In the genomic region with DNA sequence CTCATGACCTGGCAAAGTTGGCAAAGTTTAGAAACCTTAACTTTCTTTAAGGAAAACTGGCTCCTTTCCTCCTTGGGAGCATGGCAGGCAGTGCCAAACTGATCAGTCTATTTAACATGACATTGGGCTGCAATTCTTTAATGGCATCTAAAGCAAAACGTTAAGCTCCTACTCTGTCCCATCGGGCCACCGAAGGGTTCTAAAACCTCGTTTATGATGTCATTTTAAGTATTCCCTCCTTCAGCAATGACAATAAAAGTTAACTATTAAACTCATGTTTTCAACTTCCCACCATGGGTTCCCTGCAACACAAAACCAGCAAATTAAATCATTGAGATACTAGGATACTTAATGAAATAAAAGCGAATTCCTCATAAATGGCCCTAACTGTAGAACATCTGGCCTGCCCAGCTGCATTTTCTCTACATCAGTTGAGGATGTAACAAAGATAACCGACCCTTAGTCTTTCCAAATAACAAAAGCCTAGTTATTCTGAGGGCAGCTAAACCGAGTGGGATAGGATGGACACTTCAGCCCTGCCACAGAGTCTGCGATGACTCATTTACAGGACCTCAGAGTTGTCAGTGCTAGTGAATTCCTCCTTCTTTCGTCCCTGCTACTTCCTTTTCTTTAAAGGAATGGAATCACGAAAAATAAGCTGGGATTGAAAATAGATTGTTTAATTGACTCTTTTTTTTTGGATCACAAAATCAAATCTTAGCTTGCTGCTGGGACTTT, we compare ENCODE assay signal across 19 cellular contexts. TPM values are rescaled to one million over a fixed set of nuclear protein-coding genes. Genes with fewer than 3 reads are reported as not detected.
DNase-seq lines count a peak whose midpoint lies in the region; ATAC-seq and TF ChIP-seq lines count a peak whose summit lies in the region.
"Had no signal": no experiment of that assay in that cellular context is flagged by ENCODE, and none has a peak within 500 bp of the region (broad histone marks: within the 10 kb centered on the region; RNA-seq: fewer than 3 reads in every experiment).

No MANE protein-coding gene starts in this region.

- intact Hi-C loops in CD8-positive, alpha-beta T cell (cut with DNase I, micrococcal nuclease) = loop anchor here in 1 of 2 experiments (5.0 kb wide), 1 partner anchor 32 kb away; a partner anchor contains a TSS

- H3K4me3 ChIP-seq in CD8-positive, alpha-beta T cell (ENCODE audit: low read depth, low read length) = no peak overlapping the region
- H3K4me3 ChIP-seq: BLaER1, breast epithelium, thoracic aorta had no signal

- no peak for ATAC-seq in CD8-positive, alpha-beta T cell
- ATAC-seq in HG03280 (IDR thresholded peaks at IDR 0.05; ENCODE audit: unreplicated experiment) = no peak

- CTCF ChIA-PET in CD8-positive, alpha-beta T cell (lab: Charles Lee) = interaction anchor here (0.9 to 3.8 kb wide), 5 partner anchors 11 to 180 kb away, joined by 3 to 13 read pairs (median 4); no protein-coding TSS in a partner anchor

- H3K27me3 Mint-ChIP-seq in CD8-positive, alpha-beta T cell (ENCODE audit: low read depth) = no peaks in the 10 kb centered on the region

- POLR2A ChIA-PET in CD8-positive, alpha-beta T cell (lab: Charles Lee) = interaction anchor here (0.9 kb wide), 1 partner anchor 15 kb away, joined by 3 read pairs; no protein-coding TSS in a partner anchor

- H3K4me1 ChIP-seq in CD8-positive, alpha-beta T cell (ENCODE audit: insufficient read depth, low read length) = no peaks in the 10 kb centered on the region
- H3K4me1 ChIP-seq: BLaER1, breast epithelium, foreskin keratinocyte had no signal

- no peak overlapping the region for H3K27ac ChIP-seq in CD8-positive, alpha-beta T cell (ENCODE audit: low read depth, low read length)
- H3K27ac ChIP-seq: BLaER1, breast epithelium, foreskin keratinocyte, thoracic aorta had no signal

- H3K27ac Mint-ChIP-seq in CD8-positive, alpha-beta T cell = no peak overlapping the region
- H3K27ac Mint-ChIP-seq: activated naive CD4-positive, alpha-beta T cell treated with anti-CD3 and anti-CD28 coated beads, Interleukin-2, amount 10 ng/mL, durations not matched to agents 7 days and 5 days had no signal

- H3K4me3 Mint-ChIP-seq in CD8-positive, alpha-beta T cell = no peak overlapping the region
- H3K4me3 Mint-ChIP-seq: activated naive CD4-positive, alpha-beta T cell treated with anti-CD3 and anti-CD28 coated beads, Interleukin-2, amount 10 ng/mL, durations not matched to agents 7 days and 5 days; naive thymus-derived CD4-positive, alpha-beta T cell had no signal

- TF ChIP-seq CTCF in CD8-positive, alpha-beta T cell (IDR thresholded peaks at IDR 0.05) = no peak

- H3K27me3 ChIP-seq in CD8-positive, alpha-beta T cell (ENCODE audit: insufficient read depth, low read length) = no peaks in the 10 kb centered on the region
- H3K27me3 ChIP-seq: BLaER1, breast epithelium had no signal

- peak; percentile 53 for DNase-seq in EH (ENCODE audit: low read depth)
- peak; percentile 59 for DNase-seq in RPMI7951 (ENCODE audit: low read depth)
- DNase-seq in foreskin melanocyte = peak; percentile 72
- peak; percentile 28 for DNase-seq in myocyte (ENCODE audit: low read depth)
- DNase-seq in CD8-positive, alpha-beta T cell = no peak
- DNase-seq in NCI-H2196 (lab: John Stamatoyannopoulos, UW; ENCODE audit: unreplicated experiment) = no peak
- no peak for DNase-seq in activated CD4-positive, alpha-beta T cell treated with anti-CD3 and anti-CD28 coated beads, Interleukin-2, amount 50 U/mL, for 48 hours
- DNase-seq: activated naive CD4-positive, alpha-beta T cell treated with anti-CD3 and anti-CD28 coated beads, Interleukin-2, amount 10 ng/mL, durations not matched to agents 7 days and 5 days; DMS79 treated with DMSO at 0.1 percent for 48 hours; effector memory CD4-positive, alpha-beta T cell; kidney; naive thymus-derived CD4-positive, alpha-beta T cell; NCI-H1436; NCI-H446 had no signal

- H3K9me3 Mint-ChIP-seq in CD8-positive, alpha-beta T cell = no peaks in the 10 kb centered on the region
- H3K9me3 Mint-ChIP-seq: activated naive CD4-positive, alpha-beta T cell treated with anti-CD3 and anti-CD28 coated beads, Interleukin-2, amount 10 ng/mL, durations not matched to agents 7 days and 5 days; naive thymus-derived CD4-positive, alpha-beta T cell had no signal

- peaks cover 7% of the 10 kb centered on the region for H3K4me1 Mint-ChIP-seq in CD8-positive, alpha-beta T cell (ENCODE audit: low read depth)
- H3K4me1 Mint-ChIP-seq: activated naive CD4-positive, alpha-beta T cell treated with anti-CD3 and anti-CD28 coated beads, Interleukin-2, amount 10 ng/mL, durations not matched to agents 7 days and 5 days had no signal

- H3K9me3 ChIP-seq in CD8-positive, alpha-beta T cell (ENCODE audit: low read length) = no peaks in the 10 kb centered on the region
- H3K9me3 ChIP-seq: BLaER1, breast epithelium, thoracic aorta had no signal

- H3K36me3 Mint-ChIP-seq in CD8-positive, alpha-beta T cell = no peaks in the 10 kb centered on the region
- H3K36me3 Mint-ChIP-seq: activated naive CD4-positive, alpha-beta T cell treated with anti-CD3 and anti-CD28 coated beads, Interleukin-2, amount 10 ng/mL, durations not matched to agents 7 days and 5 days; naive thymus-derived CD4-positive, alpha-beta T cell had no signal

- H3K36me3 ChIP-seq in CD8-positive, alpha-beta T cell (ENCODE audit: insufficient read depth, low read length) = no peaks in the 10 kb centered on the region
- H3K36me3 ChIP-seq: BLaER1, breast epithelium, thoracic aorta had no signal

RNA-seq across cellular contexts. Expression of a gene that starts 34.5 kb away (rescaled TPM):
- total RNA-seq in RPMI7951 (2014; rRNA removed; shearing (Covaris generic)) = 10.7 and 11.9 TPM in 2 replicates
- 7.6 and 8.7 TPM in 2 replicates for total RNA-seq in myocyte
- 5.8 TPM for polyA plus RNA-seq in myocyte (2012)
- total RNA-seq in CD8-positive, alpha-beta T cell = 1 to 10 TPM; 5.6 to 6.4 TPM

Comparison
In these comparisons a context has a peak if more than half of its experiments do, and no peak if none do; other contexts are left out.
1. DNase-seq: peak in EH (single experiment), RPMI7951 (single experiment), foreskin melanocyte (single experiment) and myocyte (single experiment); none in CD8-positive, alpha-beta T cell (0 of 7), NCI-H2196 (single experiment) and activated CD4-positive, alpha-beta T cell treated with anti-CD3 and anti-CD28 coated beads, Interleukin-2, amount 50 U/mL, for 48 hours (0 of 2).